ENCODE assay signal across 10 cellular contexts in genomic region chr6:149217466-149217888, GRCh38.
A peak's percentile ranks its signal among the peaks of the same experiment; 100 is the strongest.
DNase-seq lines count a peak whose midpoint lies in the region; ATAC-seq, FAIRE-seq and TF ChIP-seq lines count a peak whose summit lies in the region.
"Had no signal": no experiment of that assay in that cellular context is flagged by ENCODE, and none has a peak within 500 bp of the region (broad histone marks: within the 10 kb centered on the region; RNA-seq: fewer than 3 reads in every experiment).

No MANE protein-coding gene starts in this region.

- no peaks in the 10 kb centered on the region for H3K27me3 ChIP-seq in small intestine (ENCODE audit: control insufficient read depth in 2 of 2, insufficient read depth in 2 of 2, low read length in 2 of 2)
- H3K27me3 ChIP-seq: BLaER1 had no signal

- no peaks in the 10 kb centered on the region for H3K36me3 ChIP-seq in small intestine (ENCODE audit: control insufficient read depth in 2 of 2, insufficient read depth in 2 of 2, low read length in 2 of 2)
- H3K36me3 ChIP-seq: BLaER1, WERI-Rb-1 had no signal

- no peak for ATAC-seq in A549
- peak; percentile 71 for ATAC-seq in GM19324 (IDR thresholded peaks at IDR 0.05; ENCODE audit: low FRiP score, unreplicated experiment)
- ATAC-seq in HG02943 (IDR thresholded peaks at IDR 0.05; ENCODE audit: low read depth, unreplicated experiment): peak; percentile 84

- CTCF ChIA-PET in A549 (lab: Yijun Ruan, JAX): no interaction called here

- TF ChIP-seq CTCF in A549 (IDR thresholded peaks at IDR 0.05): no peak

- H3K4me2 ChIP-seq in A549: no peak overlapping the region
- H3K4me2 ChIP-seq: BLaER1 had no signal

- H3K27ac ChIP-seq in A549 (no peak overlapping the region), small intestine (ENCODE audit: low read depth in 1 of 2, low read length in 1 of 2) (no peak overlapping the region)
- H3K27ac ChIP-seq: BLaER1, WERI-Rb-1 had no signal

- no peak for TF ChIP-seq POLR2A in A549 (IDR thresholded peaks at IDR 0.05; ENCODE audit: low read length)

- POLR2A ChIA-PET in A549 (lab: Yijun Ruan, JAX): no interaction called here

- H3K4me1 ChIP-seq in A549 (no peaks in the 10 kb centered on the region), small intestine (ENCODE audit: control insufficient read depth in 2 of 2, insufficient read depth in 1 of 2, low read depth in 1 of 2, low read length in 1 of 2) (no peaks in the 10 kb centered on the region)

- H3K4me3 ChIP-seq in A549 (no peak overlapping the region), small intestine (ENCODE audit: low read depth in 1 of 2, low read length in 2 of 2) (no peak overlapping the region)
- H3K4me3 ChIP-seq: BLaER1 had no signal

- H3K9me3 ChIP-seq in A549 (no peaks in the 10 kb centered on the region), small intestine (ENCODE audit: control insufficient read depth, low read depth) (no peaks in the 10 kb centered on the region)

- DNase-seq in A549 (ENCODE audit: low read depth in 1 of 2, low spot score in 1 of 2): no peak
- DNase-seq in NAMALWA (ENCODE audit: low spot score): peak; percentile 51
- DNase-seq in HuH-7.5 (ENCODE audit: low spot score): no peak
- no peak for DNase-seq in GM19240 (ENCODE audit: insufficient read length, low spot score)
- no peak for DNase-seq in GM03348 (ENCODE audit: low spot score)
- no peak for DNase-seq in small intestine
- DNase-seq: WERI-Rb-1 had no signal

- TF ChIP-seq EP300 in A549 (IDR thresholded peaks at IDR 0.05): no peak

- FAIRE-seq in A549 (lab: Jason Lieb, UNC) (no peak), small intestine (lab: Jason Lieb, UNC) (no peak)

- no peak for TF ChIP-seq RAD21 in A549 (conservative IDR thresholded peaks at IDR 0.05 in 1 of 2, IDR thresholded peaks at IDR 0.05 in 1 of 2)

TF ChIP-seq in A549, 52 proteins besides CTCF, POLR2A, EP300 and RAD21:
- TF ChIP-seq NFE2L2 (conservative IDR thresholded peaks at IDR 0.05; ENCODE audit: low read length) (no peak), USF2 (IDR thresholded peaks at IDR 0.05) (peak; percentile 12; the same call in 1 of the 2 replicates)

Comparison
In these comparisons a context has a peak if more than half of its experiments do, and no peak if none do; other contexts are left out.
1. ATAC-seq: peak in GM19324 (single experiment) and HG02943 (single experiment); none in A549 (0 of 2).